1 cellular context compared by ENCODE assay signal in genomic region chr10:93363891-93364648, GRCh38.
TF ChIP-seq lines count a peak whose summit lies in the region.

No MANE protein-coding gene starts in this region.

TF ChIP-seq in WTC11, 78 proteins besides CTCF, POLR2A, EP300 and RAD21 (continued from another document):
- TF ChIP-seq GTF2I (CRISPR knock-in tag; conservative IDR thresholded peaks at IDR 0.05): no peak
- no peak for TF ChIP-seq KAT7 (CRISPR knock-in tag; IDR thresholded peaks at IDR 0.05; ENCODE audit: borderline replicate concordance)
- TF ChIP-seq ZNF138 (CRISPR knock-in tag; conservative IDR thresholded peaks at IDR 0.05): no peak
- TF ChIP-seq TP53 (CRISPR knock-in tag; IDR thresholded peaks at IDR 0.05): no peak
- TF ChIP-seq ZNF317 (CRISPR knock-in tag; IDR thresholded peaks at IDR 0.05; ENCODE audit: borderline replicate concordance, low read depth): no peak
- no peak for TF ChIP-seq ARID4B (CRISPR knock-in tag; IDR thresholded peaks at IDR 0.05; ENCODE audit: borderline replicate concordance)
